Comparison of ENCODE assay signal across 10 cellular contexts in genomic region chr14:50225067-50225973, GRCh38. TPM values are rescaled to one million over a fixed set of nuclear protein-coding genes. Genes with fewer than 3 reads are reported as not detected.
A peak's percentile ranks its signal among the peaks of the same experiment; 100 is the strongest.
DNase-seq lines count a peak whose midpoint lies in the region; ATAC-seq and TF ChIP-seq lines count a peak whose summit lies in the region.
"Had no signal": no experiment of that assay in that cellular context is flagged by ENCODE, and none has a peak within 500 bp of the region (broad histone marks: within the 10 kb centered on the region; RNA-seq: fewer than 3 reads in every experiment).

No MANE protein-coding gene starts in this region.

- H3K27me3 ChIP-seq in upper lobe of right lung: no peaks in the 10 kb centered on the region
- H3K27me3 ChIP-seq: BLaER1 had no signal

- H3K4me1 ChIP-seq in upper lobe of right lung: peaks cover 39% of the 10 kb centered on the region

- H3K9me3 ChIP-seq in upper lobe of right lung: no peaks in the 10 kb centered on the region

- intact Hi-C loops in upper lobe of right lung (cut with DNase I): no loop called here

- ATAC-seq in upper lobe of right lung (peak; percentile 80), HG02571 (IDR thresholded peaks at IDR 0.05; ENCODE audit: unreplicated experiment) (no peak), HG03025 (IDR thresholded peaks at IDR 0.05; ENCODE audit: low FRiP score, unreplicated experiment) (no peak), HG02610 (IDR thresholded peaks at IDR 0.05; ENCODE audit: unreplicated experiment) (no peak)

- no peak overlapping the region for H3K4me3 ChIP-seq in upper lobe of right lung
- H3K4me3 ChIP-seq: BLaER1 had no signal

- DNase-seq in NCI-H2196 (lab: John Stamatoyannopoulos, UW; ENCODE audit: unreplicated experiment): peak; percentile 14
- DNase-seq in NCI-H2196 treated with DMSO at 0.1 percent for 48 hours (lab: John Stamatoyannopoulos, UW; ENCODE audit: unreplicated experiment): no peak
- DNase-seq in cerebellar cortex (ENCODE audit: low spot score): peak; percentile 8
- DNase-seq in lung microvascular endothelial cell (ENCODE audit: low read depth in 2 of 2): peak; percentile 61 to 78
- DNase-seq in upper lobe of right lung: no peak
- DNase-seq: SW 1271 had no signal

- H3K27ac ChIP-seq in upper lobe of right lung: no peak overlapping the region
- H3K27ac ChIP-seq: BLaER1 had no signal

- no peak for TF ChIP-seq CTCF in upper lobe of right lung (IDR thresholded peaks at IDR 0.05)

- H3K36me3 ChIP-seq in upper lobe of right lung: no peaks in the 10 kb centered on the region

RNA-seq across cellular contexts. Expression of gene SOS2, which starts 6.1 kb away (rescaled TPM):
- 17.9 and 28.8 TPM in 2 replicates for total RNA-seq in lung microvascular endothelial cell
- 30.3 TPM for total RNA-seq in upper lobe of right lung

Comparison
In these comparisons a context has a peak if more than half of its experiments do, and no peak if none do; other contexts are left out.
1. DNase-seq: peak in NCI-H2196 (single experiment), cerebellar cortex (single experiment) and lung microvascular endothelial cell (2 of 2); none in NCI-H2196 treated with DMSO at 0.1 percent for 48 hours (single experiment) and upper lobe of right lung (single experiment).